Comparison of ENCODE assay signal across 1 cellular context in the genomic region with DNA sequence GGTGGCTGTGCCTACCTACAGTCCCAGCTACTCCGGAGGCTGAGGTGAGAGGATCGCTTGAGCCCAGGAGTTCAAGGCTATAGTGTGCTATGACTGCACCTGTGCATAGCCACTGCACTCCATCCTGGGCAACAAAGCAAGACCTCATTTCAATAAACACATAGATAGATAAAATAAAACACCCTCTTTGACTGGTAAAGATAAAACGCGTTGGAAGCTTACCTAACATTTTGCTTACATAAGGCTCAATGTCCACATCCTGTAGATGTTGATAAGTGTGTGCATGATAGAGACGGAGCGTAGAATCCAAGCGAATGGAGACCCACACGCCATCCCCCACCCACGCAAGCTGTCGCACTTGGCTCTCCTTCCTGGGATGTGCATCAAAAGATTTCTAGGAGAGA.
A peak's percentile ranks its signal among the peaks of the same experiment; 100 is the strongest.
TF ChIP-seq lines count a peak whose summit lies in the region.

No MANE protein-coding gene starts in this region.

TF ChIP-seq in HepG2, 621 proteins besides CTCF, POLR2A, EP300 and RAD21 (continued from another document and continues in another):
- TF ChIP-seq, protein P1, sequence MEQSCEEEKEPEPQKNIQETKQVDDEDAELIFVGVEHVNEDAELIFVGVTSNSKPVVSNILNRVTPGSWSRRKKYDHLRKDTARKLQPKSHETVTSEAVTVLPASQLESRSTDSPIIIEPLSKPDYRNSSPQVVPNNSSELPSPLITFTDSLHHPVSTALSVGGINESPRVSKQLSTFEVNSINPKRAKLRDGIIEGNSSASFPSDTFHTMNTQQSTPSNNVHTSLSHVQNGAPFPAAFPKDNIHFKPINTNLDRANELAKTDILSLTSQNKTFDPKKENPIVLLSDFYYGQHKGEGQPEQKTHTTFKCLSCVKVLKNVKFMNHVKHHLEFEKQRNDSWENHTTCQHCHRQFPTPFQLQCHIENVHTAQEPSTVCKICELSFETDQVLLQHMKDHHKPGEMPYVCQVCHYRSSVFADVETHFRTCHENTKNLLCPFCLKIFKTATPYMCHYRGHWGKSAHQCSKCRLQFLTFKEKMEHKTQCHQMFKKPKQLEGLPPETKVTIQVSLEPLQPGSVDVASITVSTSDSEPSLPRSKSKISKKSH (CRISPR knock-in tag; IDR thresholded peaks at IDR 0.05; ENCODE audit: borderline replicate concordance): no peak
- TF ChIP-seq, protein P2, sequence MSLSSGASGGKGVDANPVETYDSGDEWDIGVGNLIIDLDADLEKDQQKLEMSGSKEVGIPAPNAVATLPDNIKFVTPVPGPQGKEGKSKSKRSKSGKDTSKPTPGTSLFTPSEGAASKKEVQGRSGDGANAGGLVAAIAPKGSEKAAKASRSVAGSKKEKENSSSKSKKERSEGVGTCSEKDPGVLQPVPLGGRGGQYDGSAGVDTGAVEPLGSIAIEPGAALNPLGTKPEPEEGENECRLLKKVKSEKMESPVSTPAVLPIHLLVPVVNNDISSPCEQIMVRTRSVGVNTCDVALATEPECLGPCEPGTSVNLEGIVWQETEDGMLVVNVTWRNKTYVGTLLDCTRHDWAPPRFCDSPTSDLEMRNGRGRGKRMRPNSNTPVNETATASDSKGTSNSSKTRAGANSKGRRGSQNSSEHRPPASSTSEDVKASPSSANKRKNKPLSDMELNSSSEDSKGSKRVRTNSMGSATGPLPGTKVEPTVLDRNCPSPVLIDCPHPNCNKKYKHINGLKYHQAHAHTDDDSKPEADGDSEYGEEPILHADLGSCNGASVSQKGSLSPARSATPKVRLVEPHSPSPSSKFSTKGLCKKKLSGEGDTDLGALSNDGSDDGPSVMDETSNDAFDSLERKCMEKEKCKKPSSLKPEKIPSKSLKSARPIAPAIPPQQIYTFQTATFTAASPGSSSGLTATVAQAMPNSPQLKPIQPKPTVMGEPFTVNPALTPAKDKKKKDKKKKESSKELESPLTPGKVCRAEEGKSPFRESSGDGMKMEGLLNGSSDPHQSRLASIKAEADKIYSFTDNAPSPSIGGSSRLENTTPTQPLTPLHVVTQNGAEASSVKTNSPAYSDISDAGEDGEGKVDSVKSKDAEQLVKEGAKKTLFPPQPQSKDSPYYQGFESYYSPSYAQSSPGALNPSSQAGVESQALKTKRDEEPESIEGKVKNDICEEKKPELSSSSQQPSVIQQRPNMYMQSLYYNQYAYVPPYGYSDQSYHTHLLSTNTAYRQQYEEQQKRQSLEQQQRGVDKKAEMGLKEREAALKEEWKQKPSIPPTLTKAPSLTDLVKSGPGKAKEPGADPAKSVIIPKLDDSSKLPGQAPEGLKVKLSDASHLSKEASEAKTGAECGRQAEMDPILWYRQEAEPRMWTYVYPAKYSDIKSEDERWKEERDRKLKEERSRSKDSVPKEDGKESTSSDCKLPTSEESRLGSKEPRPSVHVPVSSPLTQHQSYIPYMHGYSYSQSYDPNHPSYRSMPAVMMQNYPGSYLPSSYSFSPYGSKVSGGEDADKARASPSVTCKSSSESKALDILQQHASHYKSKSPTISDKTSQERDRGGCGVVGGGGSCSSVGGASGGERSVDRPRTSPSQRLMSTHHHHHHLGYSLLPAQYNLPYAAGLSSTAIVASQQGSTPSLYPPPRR (CRISPR knock-in tag; IDR thresholded peaks at IDR 0.05; ENCODE audit: borderline replicate concordance): peak; percentile 87
- TF ChIP-seq SNAI1 (CRISPR knock-in tag; IDR thresholded peaks at IDR 0.05; ENCODE audit: borderline replicate concordance) (no peak), SIX1 (CRISPR knock-in tag; IDR thresholded peaks at IDR 0.05; ENCODE audit: borderline replicate concordance) (no peak; the same call in 1 of the 2 replicates), SIN3B (IDR thresholded peaks at IDR 0.05; ENCODE audit: low read length) (no peak), CAMTA2 (CRISPR knock-in tag; IDR thresholded peaks at IDR 0.05; ENCODE audit: borderline replicate concordance) (no peak), NR2F1 (CRISPR knock-in tag; IDR thresholded peaks at IDR 0.05) (no peak), CBFB (CRISPR knock-in tag; IDR thresholded peaks at IDR 0.05) (no peak), KAT8 (CRISPR knock-in tag; IDR thresholded peaks at IDR 0.05) (peak; percentile 63; the same call in 1 of the 2 replicates), AHR (CRISPR knock-in tag; IDR thresholded peaks at IDR 0.05) (no peak; the same call in 1 of the 2 replicates), SMARCE1 (IDR thresholded peaks at IDR 0.05; ENCODE audit: borderline replicate concordance) (no peak), ZNF792 (CRISPR knock-in tag; IDR thresholded peaks at IDR 0.05) (peak; percentile 87), RARA (CRISPR knock-in tag; IDR thresholded peaks at IDR 0.05) (peak; percentile 83), ZFP90 (CRISPR knock-in tag; IDR thresholded peaks at IDR 0.05; ENCODE audit: borderline replicate concordance) (peak; percentile 78; the same call in 1 of the 2 replicates), NFKBIZ (CRISPR knock-in tag; IDR thresholded peaks at IDR 0.05) (0 out of 2 replicates have a peak, but pooled peaks have one; percentile 76), FOXP1 (IDR thresholded peaks at IDR 0.05) (no peak), FOXP1 (CRISPR knock-in tag; IDR thresholded peaks at IDR 0.05) (peak; percentile 79; the same call in 1 of the 2 replicates), SMAD9 (CRISPR knock-in tag; IDR thresholded peaks at IDR 0.05) (no peak), GATAD2A (CRISPR knock-in tag; IDR thresholded peaks at IDR 0.05) (peak; percentile 91), ZNF121 (CRISPR knock-in tag; IDR thresholded peaks at IDR 0.05) (peak; percentile 96), ZMYM2 (CRISPR knock-in tag; IDR thresholded peaks at IDR 0.05) (peak; percentile 37; the same call in 1 of the 2 replicates), ZNF331 (CRISPR knock-in tag; IDR thresholded peaks at IDR 0.05) (peak; percentile 71), FOXK1 (CRISPR knock-in tag; IDR thresholded peaks at IDR 0.05; ENCODE audit: borderline replicate concordance, low read depth) (peak; percentile 57; the same call in 1 of the 2 replicates), SP1 (IDR thresholded peaks at IDR 0.05) (no peak), SP1 (CRISPR knock-in tag; IDR thresholded peaks at IDR 0.05) (0 out of 2 replicates have a peak, but pooled peaks have one; percentile 14), LCORL (IDR thresholded peaks at IDR 0.05) (no peak), LCORL (CRISPR knock-in tag; IDR thresholded peaks at IDR 0.05) (peak; percentile 47), NCOA2 (CRISPR knock-in tag; IDR thresholded peaks at IDR 0.05) (peak; percentile 94), ISL2 (CRISPR knock-in tag; IDR thresholded peaks at IDR 0.05) (peak; percentile 90), XBP1 (CRISPR knock-in tag; IDR thresholded peaks at IDR 0.05) (no peak), CHD2 (IDR thresholded peaks at IDR 0.05; ENCODE audit: low read depth, low read length) (no peak), HHEX (CRISPR knock-in tag; IDR thresholded peaks at IDR 0.05) (0 out of 2 replicates have a peak, but pooled peaks have one; percentile 11), POGZ (CRISPR knock-in tag; IDR thresholded peaks at IDR 0.05) (peak; percentile 60), ZBTB7B (CRISPR knock-in tag; IDR thresholded peaks at IDR 0.05) (peak; percentile 44; the same call in 1 of the 2 replicates), HOXA3 (CRISPR knock-in tag; IDR thresholded peaks at IDR 0.05) (peak; percentile 94), U2AF2 (IDR thresholded peaks at IDR 0.05; ENCODE audit: low read depth, low read length) (no peak), SOX6 (IDR thresholded peaks at IDR 0.05) (no peak), SOX6 (CRISPR knock-in tag; IDR thresholded peaks at IDR 0.05) (peak; percentile 85), PITX1 (CRISPR knock-in tag; IDR thresholded peaks at IDR 0.05) (no peak), FOXA1 (IDR thresholded peaks at IDR 0.05) (no peak), FOXA1 (CRISPR knock-in tag; IDR thresholded peaks at IDR 0.05) (peak; percentile 91), CEBPB (IDR thresholded peaks at IDR 0.05; ENCODE audit: borderline replicate concordance, low read depth, low read length) (no peak), NFYC (CRISPR knock-in tag; IDR thresholded peaks at IDR 0.05) (no peak), MED13 (CRISPR knock-in tag; IDR thresholded peaks at IDR 0.05) (peak; percentile 66; the same call in 1 of the 2 replicates), XRCC5 (optimal IDR thresholded peaks at IDR 0.05; ENCODE audit: low read length) (peak; percentile 21), PRPF4 (IDR thresholded peaks at IDR 0.05; ENCODE audit: low read depth, low read length, poor library complexity, severe bottlenecking) (peak; percentile 62), ETV5 (CRISPR knock-in tag; IDR thresholded peaks at IDR 0.05; ENCODE audit: borderline replicate concordance) (peak; percentile 94)
- TF ChIP-seq, protein P3, sequence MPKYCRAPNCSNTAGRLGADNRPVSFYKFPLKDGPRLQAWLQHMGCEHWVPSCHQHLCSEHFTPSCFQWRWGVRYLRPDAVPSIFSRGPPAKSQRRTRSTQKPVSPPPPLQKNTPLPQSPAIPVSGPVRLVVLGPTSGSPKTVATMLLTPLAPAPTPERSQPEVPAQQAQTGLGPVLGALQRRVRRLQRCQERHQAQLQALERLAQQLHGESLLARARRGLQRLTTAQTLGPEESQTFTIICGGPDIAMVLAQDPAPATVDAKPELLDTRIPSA (CRISPR knock-in tag; IDR thresholded peaks at IDR 0.05; ENCODE audit: borderline replicate concordance): no peak
- TF ChIP-seq, protein P4, sequence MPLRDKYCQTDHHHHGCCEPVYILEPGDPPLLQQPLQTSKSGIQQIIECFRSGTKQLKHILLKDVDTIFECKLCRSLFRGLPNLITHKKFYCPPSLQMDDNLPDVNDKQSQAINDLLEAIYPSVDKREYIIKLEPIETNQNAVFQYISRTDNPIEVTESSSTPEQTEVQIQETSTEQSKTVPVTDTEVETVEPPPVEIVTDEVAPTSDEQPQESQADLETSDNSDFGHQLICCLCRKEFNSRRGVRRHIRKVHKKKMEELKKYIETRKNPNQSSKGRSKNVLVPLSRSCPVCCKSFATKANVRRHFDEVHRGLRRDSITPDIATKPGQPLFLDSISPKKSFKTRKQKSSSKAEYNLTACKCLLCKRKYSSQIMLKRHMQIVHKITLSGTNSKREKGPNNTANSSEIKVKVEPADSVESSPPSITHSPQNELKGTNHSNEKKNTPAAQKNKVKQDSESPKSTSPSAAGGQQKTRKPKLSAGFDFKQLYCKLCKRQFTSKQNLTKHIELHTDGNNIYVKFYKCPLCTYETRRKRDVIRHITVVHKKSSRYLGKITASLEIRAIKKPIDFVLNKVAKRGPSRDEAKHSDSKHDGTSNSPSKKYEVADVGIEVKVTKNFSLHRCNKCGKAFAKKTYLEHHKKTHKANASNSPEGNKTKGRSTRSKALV (CRISPR knock-in tag; IDR thresholded peaks at IDR 0.05): no peak; the same call in 1 of the 2 replicates
- TF ChIP-seq, protein P5, sequence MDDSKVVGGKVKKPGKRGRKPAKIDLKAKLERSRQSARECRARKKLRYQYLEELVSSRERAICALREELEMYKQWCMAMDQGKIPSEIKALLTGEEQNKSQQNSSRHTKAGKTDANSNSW (CRISPR knock-in tag; IDR thresholded peaks at IDR 0.05; ENCODE audit: borderline replicate concordance): no peak
- TF ChIP-seq, protein P6, sequence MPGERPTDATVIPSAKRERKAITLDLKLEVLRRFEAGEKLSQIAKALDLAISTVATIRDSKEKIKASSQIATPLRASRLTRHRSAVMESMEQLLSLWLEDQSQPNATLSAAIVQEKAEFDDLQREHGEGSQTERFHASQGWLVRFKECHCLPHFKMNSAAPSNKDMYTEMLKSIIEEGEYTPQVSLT (CRISPR knock-in tag; IDR thresholded peaks at IDR 0.05; ENCODE audit: borderline replicate concordance, low read depth): no peak
- TF ChIP-seq, protein P7, sequence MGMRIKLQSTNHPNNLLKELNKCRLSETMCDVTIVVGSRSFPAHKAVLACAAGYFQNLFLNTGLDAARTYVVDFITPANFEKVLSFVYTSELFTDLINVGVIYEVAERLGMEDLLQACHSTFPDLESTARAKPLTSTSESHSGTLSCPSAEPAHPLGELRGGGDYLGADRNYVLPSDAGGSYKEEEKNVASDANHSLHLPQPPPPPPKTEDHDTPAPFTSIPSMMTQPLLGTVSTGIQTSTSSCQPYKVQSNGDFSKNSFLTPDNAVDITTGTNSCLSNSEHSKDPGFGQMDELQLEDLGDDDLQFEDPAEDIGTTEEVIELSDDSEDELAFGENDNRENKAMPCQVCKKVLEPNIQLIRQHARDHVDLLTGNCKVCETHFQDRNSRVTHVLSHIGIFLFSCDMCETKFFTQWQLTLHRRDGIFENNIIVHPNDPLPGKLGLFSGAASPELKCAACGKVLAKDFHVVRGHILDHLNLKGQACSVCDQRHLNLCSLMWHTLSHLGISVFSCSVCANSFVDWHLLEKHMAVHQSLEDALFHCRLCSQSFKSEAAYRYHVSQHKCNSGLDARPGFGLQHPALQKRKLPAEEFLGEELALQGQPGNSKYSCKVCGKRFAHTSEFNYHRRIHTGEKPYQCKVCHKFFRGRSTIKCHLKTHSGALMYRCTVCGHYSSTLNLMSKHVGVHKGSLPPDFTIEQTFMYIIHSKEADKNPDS (CRISPR knock-in tag; IDR thresholded peaks at IDR 0.05): no peak
- TF ChIP-seq, protein P8, sequence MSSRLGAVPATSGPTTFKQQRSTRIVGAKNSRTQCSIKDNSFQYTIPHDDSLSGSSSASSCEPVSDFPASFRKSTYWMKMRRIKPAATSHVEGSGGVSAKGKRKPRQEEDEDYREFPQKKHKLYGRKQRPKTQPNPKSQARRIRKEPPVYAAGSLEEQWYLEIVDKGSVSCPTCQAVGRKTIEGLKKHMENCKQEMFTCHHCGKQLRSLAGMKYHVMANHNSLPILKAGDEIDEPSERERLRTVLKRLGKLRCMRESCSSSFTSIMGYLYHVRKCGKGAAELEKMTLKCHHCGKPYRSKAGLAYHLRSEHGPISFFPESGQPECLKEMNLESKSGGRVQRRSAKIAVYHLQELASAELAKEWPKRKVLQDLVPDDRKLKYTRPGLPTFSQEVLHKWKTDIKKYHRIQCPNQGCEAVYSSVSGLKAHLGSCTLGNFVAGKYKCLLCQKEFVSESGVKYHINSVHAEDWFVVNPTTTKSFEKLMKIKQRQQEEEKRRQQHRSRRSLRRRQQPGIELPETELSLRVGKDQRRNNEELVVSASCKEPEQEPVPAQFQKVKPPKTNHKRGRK (CRISPR knock-in tag; IDR thresholded peaks at IDR 0.05): no peak
- TF ChIP-seq, protein P9, sequence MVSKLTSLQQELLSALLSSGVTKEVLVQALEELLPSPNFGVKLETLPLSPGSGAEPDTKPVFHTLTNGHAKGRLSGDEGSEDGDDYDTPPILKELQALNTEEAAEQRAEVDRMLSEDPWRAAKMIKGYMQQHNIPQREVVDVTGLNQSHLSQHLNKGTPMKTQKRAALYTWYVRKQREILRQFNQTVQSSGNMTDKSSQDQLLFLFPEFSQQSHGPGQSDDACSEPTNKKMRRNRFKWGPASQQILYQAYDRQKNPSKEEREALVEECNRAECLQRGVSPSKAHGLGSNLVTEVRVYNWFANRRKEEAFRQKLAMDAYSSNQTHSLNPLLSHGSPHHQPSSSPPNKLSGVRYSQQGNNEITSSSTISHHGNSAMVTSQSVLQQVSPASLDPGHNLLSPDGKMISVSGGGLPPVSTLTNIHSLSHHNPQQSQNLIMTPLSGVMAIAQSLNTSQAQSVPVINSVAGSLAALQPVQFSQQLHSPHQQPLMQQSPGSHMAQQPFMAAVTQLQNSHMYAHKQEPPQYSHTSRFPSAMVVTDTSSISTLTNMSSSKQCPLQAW (CRISPR knock-in tag; IDR thresholded peaks at IDR 0.05): peak; percentile 85
